13 cellular contexts compared by ENCODE assay signal in the genomic region with DNA sequence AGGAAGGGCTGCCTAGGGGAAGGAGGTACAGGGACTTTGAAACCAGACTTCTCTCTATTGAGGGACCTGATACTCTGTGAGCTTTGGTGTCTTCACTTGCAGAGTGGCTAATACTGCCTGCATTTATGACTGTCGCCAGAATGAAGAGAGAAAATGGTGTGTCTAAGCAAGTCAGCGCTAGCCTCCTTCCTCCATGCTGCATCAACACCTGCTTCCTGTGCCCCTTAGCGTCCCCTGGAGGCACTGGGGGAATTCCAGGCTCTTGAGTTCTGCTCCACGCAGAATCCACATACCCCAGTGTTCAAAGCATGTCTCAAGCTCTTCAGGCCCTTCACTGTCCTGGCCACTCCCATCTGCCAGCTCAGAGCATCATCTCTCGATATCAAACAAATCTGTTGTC.
A peak's percentile ranks its signal among the peaks of the same experiment; 100 is the strongest.
DNase-seq lines count a peak whose midpoint lies in the region; ATAC-seq and TF ChIP-seq lines count a peak whose summit lies in the region.
"Had no signal": no experiment of that assay in that cellular context is flagged by ENCODE, and none has a peak within 500 bp of the region (broad histone marks: within the 10 kb centered on the region; RNA-seq: fewer than 3 reads in every experiment).

No MANE protein-coding gene starts in this region.

- in situ Hi-C loops in mammary epithelial cell (cut with MboI; ENCODE audit: low sequenced_read_pairs in 2 of 2) = loop anchor here in 1 of 2 donors (25.0 kb wide), 2 partner anchors 220 to 545 kb away; a partner anchor contains a TSS

- no TSS peak for BruUV-seq in mammary epithelial cell (replicated peaks; lab: Mats Ljungman, UMichigan)

- no peak overlapping the region for H3K4me2 ChIP-seq in mammary epithelial cell (ENCODE audit: insufficient read depth, low read depth, low read length)
- H3K4me2 ChIP-seq: KMS-11 had no signal

- no peak for ATAC-seq in thoracic aorta (ENCODE audit: insufficient number of reproducible peaks, low FRiP score, low read depth)

- no peaks in the 10 kb centered on the region for H3K36me3 ChIP-seq in thoracic aorta
- H3K36me3 ChIP-seq in mammary epithelial cell (ENCODE audit: insufficient read depth, low read length) = no peaks in the 10 kb centered on the region

- no peaks in the 10 kb centered on the region for H3K9me3 ChIP-seq in thoracic aorta
- H3K9me3 ChIP-seq in mammary epithelial cell (replicated peaks; ENCODE audit: insufficient read depth, low read length) = no peaks in the 10 kb centered on the region

- TF ChIP-seq EP300 in Ishikawa (IDR thresholded peaks at IDR 0.05; ENCODE audit: borderline replicate concordance) = no peak

- peak; percentile 9 for DNase-seq in NCI-H748 (lab: John Stamatoyannopoulos, UW; ENCODE audit: unreplicated experiment)
- DNase-seq in NCI-H748 treated with DMSO at 0.1 percent for 48 hours (lab: John Stamatoyannopoulos, UW) = no peak
- no peak for DNase-seq in coronary artery (ENCODE audit: low spot score)
- no peak for DNase-seq in thoracic aorta (ENCODE audit: low spot score)
- DNase-seq in islet precursor cell = no peak
- no peak for DNase-seq in mammary epithelial cell
- no peak for DNase-seq in amygdala (lab: John Stamatoyannopoulos, UW)
- DNase-seq: activated T-cell treated with anti-CD3 and anti-CD28 coated beads for 4 hours, DND-41, midbrain, NCI-H2081 treated with DMSO at 0.1 percent for 48 hours had no signal

- peak overlapping the region in 1 of 2 donors; percentile 74 for H3K27ac ChIP-seq in coronary artery
- no peak overlapping the region for H3K27ac ChIP-seq in thoracic aorta
- no peak overlapping the region for H3K27ac ChIP-seq in mammary epithelial cell (ENCODE audit: insufficient read depth, low read depth, low read length)
- H3K27ac ChIP-seq: KMS-11 had no signal

- dilution Hi-C loops in mammary epithelial cell (cut with HindIII; ENCODE audit: low sequenced_read_pairs) = no loop called here

- no peaks in the 10 kb centered on the region for H3K79me2 ChIP-seq in mammary epithelial cell (ENCODE audit: insufficient read depth, low read length)

- CTCF ChIA-PET in mammary epithelial cell (lab: Charles Lee; ENCODE audit: low non-redundant PET) = no interaction called here

- H4K20me1 ChIP-seq in mammary epithelial cell (ENCODE audit: insufficient read depth, low read length) = no peaks in the 10 kb centered on the region

- TF ChIP-seq RAD21 in Ishikawa (IDR thresholded peaks at IDR 0.05; ENCODE audit: low read depth) = peak; percentile 20; the same call in 1 of the 2 replicates

- 90% methylated on average over 5 of the region's 5 CpGs for WGBS in mammary epithelial cell (ENCODE audit: low coverage, missing lambda C conversion rate)

- no peak overlapping the region for H3K9ac ChIP-seq in mammary epithelial cell (ENCODE audit: insufficient read depth, low read length)
- H3K9ac ChIP-seq: KMS-11 had no signal

- no peaks in the 10 kb centered on the region for H3K27me3 ChIP-seq in thoracic aorta (replicated peaks; ENCODE audit: insufficient read depth)
- no peaks in the 10 kb centered on the region for H3K27me3 ChIP-seq in mammary epithelial cell (ENCODE audit: insufficient read depth, low read length)

- no peak overlapping the region for H2AFZ ChIP-seq in mammary epithelial cell (ENCODE audit: low read depth, low read length)

- H3K4me1 ChIP-seq in thoracic aorta (ENCODE audit: control insufficient read depth in 1 of 2, low read depth in 2 of 2) = peaks cover 3 to 21% of the 10 kb centered on the region in 2 donors
- peaks cover 6% of the 10 kb centered on the region for H3K4me1 ChIP-seq in mammary epithelial cell (ENCODE audit: insufficient read depth, low read length)

- no peak for TF ChIP-seq CTCF in coronary artery (IDR thresholded peaks at IDR 0.05)
- TF ChIP-seq CTCF in thoracic aorta (IDR thresholded peaks at IDR 0.05) = no peak
- TF ChIP-seq CTCF in mammary epithelial cell (conservative IDR thresholded peaks at IDR 0.05 in 1 of 2, IDR thresholded peaks at IDR 0.05 in 1 of 2; ENCODE audit: extremely low read depth in 1 of 2, insufficient read depth in 1 of 2, low read depth in 1 of 2, low read length in 2 of 2) = no peak

- intact Hi-C loops in mammary epithelial cell (cut with micrococcal nuclease) = no loop called here

- peak overlapping the region; percentile 57 for H3K4me3 ChIP-seq in coronary artery
- peak overlapping the region; percentile 28 for H3K4me3 ChIP-seq in thoracic aorta
- no peak overlapping the region for H3K4me3 ChIP-seq in mammary epithelial cell (replicated peaks in 1 of 3; ENCODE audit: insufficient read depth in 1 of 3, low read depth in 2 of 3, low read length in 3 of 3)

TF ChIP-seq in Ishikawa, 13 proteins besides CTCF, POLR2A, EP300 and RAD21:
- TF ChIP-seq, protein P1, sequence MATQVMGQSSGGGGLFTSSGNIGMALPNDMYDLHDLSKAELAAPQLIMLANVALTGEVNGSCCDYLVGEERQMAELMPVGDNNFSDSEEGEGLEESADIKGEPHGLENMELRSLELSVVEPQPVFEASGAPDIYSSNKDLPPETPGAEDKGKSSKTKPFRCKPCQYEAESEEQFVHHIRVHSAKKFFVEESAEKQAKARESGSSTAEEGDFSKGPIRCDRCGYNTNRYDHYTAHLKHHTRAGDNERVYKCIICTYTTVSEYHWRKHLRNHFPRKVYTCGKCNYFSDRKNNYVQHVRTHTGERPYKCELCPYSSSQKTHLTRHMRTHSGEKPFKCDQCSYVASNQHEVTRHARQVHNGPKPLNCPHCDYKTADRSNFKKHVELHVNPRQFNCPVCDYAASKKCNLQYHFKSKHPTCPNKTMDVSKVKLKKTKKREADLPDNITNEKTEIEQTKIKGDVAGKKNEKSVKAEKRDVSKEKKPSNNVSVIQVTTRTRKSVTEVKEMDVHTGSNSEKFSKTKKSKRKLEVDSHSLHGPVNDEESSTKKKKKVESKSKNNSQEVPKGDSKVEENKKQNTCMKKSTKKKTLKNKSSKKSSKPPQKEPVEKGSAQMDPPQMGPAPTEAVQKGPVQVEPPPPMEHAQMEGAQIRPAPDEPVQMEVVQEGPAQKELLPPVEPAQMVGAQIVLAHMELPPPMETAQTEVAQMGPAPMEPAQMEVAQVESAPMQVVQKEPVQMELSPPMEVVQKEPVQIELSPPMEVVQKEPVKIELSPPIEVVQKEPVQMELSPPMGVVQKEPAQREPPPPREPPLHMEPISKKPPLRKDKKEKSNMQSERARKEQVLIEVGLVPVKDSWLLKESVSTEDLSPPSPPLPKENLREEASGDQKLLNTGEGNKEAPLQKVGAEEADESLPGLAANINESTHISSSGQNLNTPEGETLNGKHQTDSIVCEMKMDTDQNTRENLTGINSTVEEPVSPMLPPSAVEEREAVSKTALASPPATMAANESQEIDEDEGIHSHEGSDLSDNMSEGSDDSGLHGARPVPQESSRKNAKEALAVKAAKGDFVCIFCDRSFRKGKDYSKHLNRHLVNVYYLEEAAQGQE (IDR thresholded peaks at IDR 0.05; ENCODE audit: low read depth) = no peak
- TF ChIP-seq CREB1 (IDR thresholded peaks at IDR 0.05; ENCODE audit: low read depth) (no peak), CEBPB (IDR thresholded peaks at IDR 0.05) (no peak), ZBTB7A (IDR thresholded peaks at IDR 0.05; ENCODE audit: low read depth) (no peak), TAF1 (IDR thresholded peaks at IDR 0.05; ENCODE audit: low read depth) (no peak), TCF12 (IDR thresholded peaks at IDR 0.05; ENCODE audit: low read depth) (no peak), NFIC (IDR thresholded peaks at IDR 0.05) (no peak), FOXM1 (IDR thresholded peaks at IDR 0.05; ENCODE audit: borderline replicate concordance, low read depth) (no peak), EGR1 (IDR thresholded peaks at IDR 0.05) (no peak), TEAD4 (IDR thresholded peaks at IDR 0.05) (no peak)
- TF ChIP-seq, protein P2, sequence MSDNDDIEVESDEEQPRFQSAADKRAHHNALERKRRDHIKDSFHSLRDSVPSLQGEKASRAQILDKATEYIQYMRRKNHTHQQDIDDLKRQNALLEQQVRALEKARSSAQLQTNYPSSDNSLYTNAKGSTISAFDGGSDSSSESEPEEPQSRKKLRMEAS (IDR thresholded peaks at IDR 0.05) = no peak
- TF ChIP-seq, protein P3, sequence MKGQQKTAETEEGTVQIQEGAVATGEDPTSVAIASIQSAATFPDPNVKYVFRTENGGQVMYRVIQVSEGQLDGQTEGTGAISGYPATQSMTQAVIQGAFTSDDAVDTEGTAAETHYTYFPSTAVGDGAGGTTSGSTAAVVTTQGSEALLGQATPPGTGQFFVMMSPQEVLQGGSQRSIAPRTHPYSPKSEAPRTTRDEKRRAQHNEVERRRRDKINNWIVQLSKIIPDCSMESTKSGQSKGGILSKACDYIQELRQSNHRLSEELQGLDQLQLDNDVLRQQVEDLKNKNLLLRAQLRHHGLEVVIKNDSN (IDR thresholded peaks at IDR 0.05) = no peak

Comparison
In these comparisons a context has a peak if more than half of its experiments do, and no peak if none do; other contexts are left out.
1. H3K4me3 ChIP-seq: peak in coronary artery (single experiment) and thoracic aorta (single experiment); none in mammary epithelial cell (0 of 3).